8 cellular contexts compared by ENCODE assay signal in genomic region chr9:116661037-116661954, GRCh38. TPM values are rescaled to one million over a fixed set of nuclear protein-coding genes. Genes with fewer than 3 reads are reported as not detected.
A peak's percentile ranks its signal among the peaks of the same experiment; 100 is the strongest.
DNase-seq lines count a peak whose midpoint lies in the region; ATAC-seq, FAIRE-seq and TF ChIP-seq lines count a peak whose summit lies in the region.

No MANE protein-coding gene starts in this region.

- H3K9me3 Mint-ChIP-seq in GM23338, result no peaks in the 10 kb centered on the region

- H3K4me3 ChIP-seq in GM23338 (no peak overlapping the region), LNCaP clone FGC (ENCODE audit: low read depth, low read length) (no peak overlapping the region), H1 (ENCODE audit: extremely low read depth in 1 of 4, insufficient read depth in 2 of 4, low read depth in 3 of 4, low read length in 4 of 4) (no peak overlapping the region)

- no peak for TF ChIP-seq EP300 in H1 (IDR thresholded peaks at IDR 0.05; ENCODE audit: borderline replicate concordance in 1 of 2, low read depth in 2 of 2, low read length in 2 of 2)

- H3K4me2 ChIP-seq in GM23338 (no peak overlapping the region), H1 (ENCODE audit: insufficient read depth in 1 of 2, low read depth in 2 of 2, low read length in 2 of 2) (no peak overlapping the region)

- H3K18ac ChIP-seq in H1 (ENCODE audit: extremely low read depth, low read length), result no peak overlapping the region

- H3K36me3 ChIP-seq in GM23338 (ENCODE audit: insufficient read depth) (no peaks in the 10 kb centered on the region), H1 (ENCODE audit: control insufficient read depth in 2 of 4, insufficient read depth in 4 of 4, low read length in 3 of 4) (no peaks in the 10 kb centered on the region)

- H3K9me3 ChIP-seq in H1 (ENCODE audit: insufficient read depth in 2 of 2, low read depth in 1 of 2, low read length in 1 of 2), result no peaks in the 10 kb centered on the region

- no peak overlapping the region for H4K5ac ChIP-seq in H1 (ENCODE audit: insufficient read length, low read depth, low read length)

- H2BK120ac ChIP-seq in H1 (replicated peaks; ENCODE audit: low read depth, low read length), result no peak overlapping the region

- peak; percentile 94 for ATAC-seq in GM23338

- H3K79me2 ChIP-seq in GM23338 (replicated peaks; ENCODE audit: insufficient read depth), result no peaks in the 10 kb centered on the region
- H3K79me2 ChIP-seq in H1 (ENCODE audit: control insufficient read depth in 1 of 2, insufficient read depth in 2 of 2, low read length in 2 of 2), result no peaks in the 10 kb centered on the region

- H3K4me1 Mint-ChIP-seq in GM23338, result peaks cover 7% of the 10 kb centered on the region; the same call in 2 of the 3 replicates

- POLR2A ChIA-PET in H1 (lab: Charles Lee; ENCODE audit: partially characterized antibody), result no interaction called here

- H3K27me3 ChIP-seq in GM23338 (ENCODE audit: insufficient read depth) (no peaks in the 10 kb centered on the region), H1 (replicated peaks in 1 of 4; ENCODE audit: control insufficient read depth in 3 of 4, extremely low read depth in 1 of 4, insufficient read depth in 3 of 4, low read length in 3 of 4) (no peaks in the 10 kb centered on the region)

- peak; percentile 1 to 10 for DNase-seq in stimulated activated CD4-positive, alpha-beta T cell treated with anti-CD3 and anti-CD28 coated beads, Interleukin-2, amount 100 ng/mL, for 48 hours
- no peak for DNase-seq in stimulated activated CD4-positive, alpha-beta T cell treated with anti-CD3 and anti-CD28 coated beads, Interleukin-2, amount 100 ng/mL, for 24 hours
- peak; percentile 91 for DNase-seq in GM23338 (ENCODE audit: low spot score)
- DNase-seq in LNCaP clone FGC (ENCODE audit: low read depth), result peak; percentile 68
- DNase-seq in RKO (ENCODE audit: low spot score), result peak; percentile 85
- DNase-seq in H1 (ENCODE audit: low read depth in 1 of 2, low spot score in 2 of 2), result no peak
- DNase-seq in lung microvascular endothelial cell (ENCODE audit: low read depth in 2 of 2), result peak; percentile 68 to 78
- no peak for DNase-seq in stimulated activated CD8-positive, alpha-beta memory T cell treated with anti-CD3 and anti-CD28 coated beads, Interleukin-4, amount 100 ng/mL, for 48 hours

- no peaks in the 10 kb centered on the region; the same call in 1 of the 2 replicates for H3K23me2 ChIP-seq in H1 (ENCODE audit: low read depth, low read length)

- no peak overlapping the region for H2BK20ac ChIP-seq in H1 (ENCODE audit: low read length)

- H3K27ac ChIP-seq in GM23338 (ENCODE audit: low read depth), result no peak overlapping the region
- H3K27ac ChIP-seq in H1 (ENCODE audit: low read depth, low read length), result no peak overlapping the region

- H2AK5ac ChIP-seq in H1 (ENCODE audit: low read depth, low read length), result no peak overlapping the region

- H3K27ac Mint-ChIP-seq in GM23338, result no peak overlapping the region

- H4K20me1 ChIP-seq in GM23338 (replicated peaks; ENCODE audit: insufficient read depth) (peaks cover 3% of the 10 kb centered on the region; the same call in 1 of the 2 replicates), H1 (replicated peaks in 1 of 2; ENCODE audit: control insufficient read depth in 1 of 2, insufficient read depth in 2 of 2, low read length in 2 of 2) (no peaks in the 10 kb centered on the region)

- no peak overlapping the region for H4K91ac ChIP-seq in H1 (replicated peaks; ENCODE audit: insufficient read length, low read length)

- no peak overlapping the region for H3K56ac ChIP-seq in H1 (replicated peaks; ENCODE audit: insufficient read length, low read depth, low read length)

- no peak overlapping the region for H2AFZ ChIP-seq in GM23338
- no peak overlapping the region for H2AFZ ChIP-seq in H1 (ENCODE audit: low read length)

- H3K14ac ChIP-seq in H1 (ENCODE audit: insufficient read length), result no peak overlapping the region

- H3K4me1 ChIP-seq in GM23338 (ENCODE audit: insufficient read depth), result no peaks in the 10 kb centered on the region
- H3K4me1 ChIP-seq in H1 (replicated peaks in 1 of 4; ENCODE audit: control insufficient read depth in 3 of 4, insufficient read depth in 4 of 4, low read length in 3 of 4), result peaks cover 0 to 6% (median 0%) of the 10 kb centered on the region in 4 experiments; a peak in 1 of 7 replicates

- TF ChIP-seq RAD21 in H1 (IDR thresholded peaks at IDR 0.05 in 1 of 2, conservative IDR thresholded peaks at IDR 0.05 in 1 of 2; ENCODE audit: low read depth in 2 of 2, low read length in 2 of 2), result peak; percentile 92 to 93

- H3K23ac ChIP-seq in H1 (ENCODE audit: insufficient read length), result no peak overlapping the region

- no peak overlapping the region for H4K8ac ChIP-seq in H1 (ENCODE audit: extremely low read depth, insufficient read depth, low read length)

- no peaks in the 10 kb centered on the region for H3F3A ChIP-seq in GM23338 (replicated peaks; ENCODE audit: low read depth)

- FAIRE-seq in H1 (lab: Jason Lieb, UNC), result peak; percentile 72

- H3K4me3 Mint-ChIP-seq in GM23338, result no peak overlapping the region

- 72% methylated on average over 6 of the region's 7 CpGs; no CpG with 5 or more reads in 1 of the 2 experiments for WGBS in H1 (ENCODE audit: extremely low coverage in 1 of 2, insufficient coverage in 1 of 2, insufficient read length in 1 of 2, insufficient replicate concordance in 2 of 2, low coverage in 1 of 2, low lambda C conversion rate in 2 of 2, missing lambda C conversion rate in 1 of 2), 2 experiments

- H2BK5ac ChIP-seq in H1 (ENCODE audit: low read depth, low read length), result no peak overlapping the region

- H2BK12ac ChIP-seq in H1 (ENCODE audit: low read depth, low read length), result no peak overlapping the region

- H3K27me3 Mint-ChIP-seq in GM23338 (ENCODE audit: insufficient read depth, low read depth, poor library complexity), result no peaks in the 10 kb centered on the region

- no peaks in the 10 kb centered on the region for H3K36me3 Mint-ChIP-seq in GM23338 (ENCODE audit: low read depth)

- no peak overlapping the region for H3K4ac ChIP-seq in H1 (replicated peaks; ENCODE audit: insufficient read length, low read depth, low read length)

- CTCF ChIA-PET in H1 (lab: Charles Lee; ENCODE audit: partially characterized antibody), result interaction anchor here (0.7 to 3.3 kb wide), 22 partner anchors 10 to 1061 kb away, joined by 3 to 29 read pairs (median 4); no protein-coding TSS in a partner anchor

- no peak overlapping the region for H3K9ac ChIP-seq in H1 (replicated peaks in 1 of 4; ENCODE audit: extremely low read depth in 1 of 4, low read depth in 3 of 4, low read length in 3 of 4)

- H2BK15ac ChIP-seq in H1 (ENCODE audit: low read length), result no peak overlapping the region

- peak; percentile 82 to 89 for TF ChIP-seq CTCF in GM23338 (conservative IDR thresholded peaks at IDR 0.05; ENCODE audit: low read depth in 2 of 2)
- TF ChIP-seq CTCF in LNCaP clone FGC (IDR thresholded peaks at IDR 0.05; ENCODE audit: control insufficient read depth, extremely low read depth, insufficient read depth), result peak; percentile 75
- peak in 2 of 3 experiments; percentile 81 to 82; a peak in 3 of 4 replicates for TF ChIP-seq CTCF in H1 (IDR thresholded peaks at IDR 0.05; ENCODE audit: control extremely low read depth in 1 of 3, insufficient read depth in 1 of 3, low read depth in 1 of 3, low read length in 3 of 3)

- no peaks in the 10 kb centered on the region for H3K9me2 ChIP-seq in GM23338 (ENCODE audit: insufficient read depth)

- no peak for TF ChIP-seq POLR2A in H1 (IDR thresholded peaks at IDR 0.05; ENCODE audit: control extremely low read depth in 1 of 2, low read depth in 2 of 2, low read length in 2 of 2)

- H3K79me1 ChIP-seq in H1 (ENCODE audit: low read depth, low read length), result no peaks in the 10 kb centered on the region

TF ChIP-seq in GM23338, 12 proteins besides CTCF, POLR2A, EP300 and RAD21 (continues in another document):
- TF ChIP-seq POLR2AphosphoS5 (IDR thresholded peaks at IDR 0.05; ENCODE audit: low read depth), result no peak
- no peak for TF ChIP-seq ETS1 (IDR thresholded peaks at IDR 0.05)
- TF ChIP-seq ZNF114 (CRISPR knock-in tag; IDR thresholded peaks at IDR 0.05), result no peak
- TF ChIP-seq STAT1 (IDR thresholded peaks at IDR 0.05; ENCODE audit: unreplicated experiment), result no peak

TF ChIP-seq in H1, 55 proteins besides CTCF, POLR2A, EP300 and RAD21:
- TF ChIP-seq NANOG (IDR thresholded peaks at IDR 0.05; ENCODE audit: insufficient read depth, low read depth, low read length, poor library complexity, severe bottlenecking) (no peak), YY1 (IDR thresholded peaks at IDR 0.05; ENCODE audit: low read depth, low read length) (no peak), NRF1 (IDR thresholded peaks at IDR 0.05; ENCODE audit: low read depth, low read length) (no peak)

RNA-seq across cellular contexts. Expression of gene TRIM32, which starts 25.8 kb away (rescaled TPM):
- total RNA-seq in GM23338 (2014; rRNA removed; shearing (Covaris generic)), result 15.7 and 16.3 TPM in 2 replicates
- polyA plus RNA-seq in GM23338 (2016; fragmentation: Nextera tagmentation; extraction: Ambion mirVana) (6.6 and 6.7 TPM in 2 replicates), H1 (2011; rRNA removed) (9.2 and 10.5 TPM in 2 replicates)
- 17.3 and 17.9 TPM in 2 replicates for total RNA-seq in H1 (2021; fragmentation: NEBNext Ultra II Directional; extraction: Animal tissue kit (Norgen Biotek cat#: 25700))
- 10.3 TPM for polyA plus RNA-seq in H1 (2011; cell fraction: cytosol; rRNA removed)
- 14.9 TPM for polyA plus RNA-seq in H1 (2011; cell fraction: nucleus; rRNA removed)
- 8.7 to 11.6 TPM (median 10.5 TPM) in 4 replicates for polyA plus RNA-seq in H1 (2012, experiment 1 of 2)
- polyA plus RNA-seq in H1 (2012, experiment 2 of 2), result 6.1 TPM
- 6.6 TPM for polyA plus RNA-seq in H1 (2013, experiment 1 of 2)
- 7.0 TPM for polyA plus RNA-seq in H1 (2013, experiment 2 of 2)
- 36.5 and 38.1 TPM in 2 replicates for polyA minus RNA-seq in H1 (2011; rRNA and poly(A)+ RNA removed)
- polyA minus RNA-seq in H1 (2011; cell fraction: cytosol; rRNA and poly(A)+ RNA removed), result 10.1 TPM
- 22.4 TPM for polyA minus RNA-seq in H1 (2011; cell fraction: nucleus; rRNA and poly(A)+ RNA removed)
- total RNA-seq in lung microvascular endothelial cell, result 10.9 and 12.7 TPM in 2 replicates

Comparison
In these comparisons a context has a peak if more than half of its experiments do, and no peak if none do; other contexts are left out.
1. DNase-seq: peak in stimulated activated CD4-positive, alpha-beta T cell treated with anti-CD3 and anti-CD28 coated beads, Interleukin-2, amount 100 ng/mL, for 48 hours (2 of 2), GM23338 (single experiment), LNCaP clone FGC (single experiment), RKO (single experiment) and lung microvascular endothelial cell (2 of 2); none in stimulated activated CD4-positive, alpha-beta T cell treated with anti-CD3 and anti-CD28 coated beads, Interleukin-2, amount 100 ng/mL, for 24 hours (0 of 2), H1 (0 of 2) and stimulated activated CD8-positive, alpha-beta memory T cell treated with anti-CD3 and anti-CD28 coated beads, Interleukin-4, amount 100 ng/mL, for 48 hours (single experiment).
2. Peak in every context shown above with its lines, with median percentiles within 50 percentile points of each other: CTCF ChIP-seq.